In genomic region chr15:25180606-25181289, GRCh38 we compare ENCODE assay signal across 20 cellular contexts.
DNase-seq lines count a peak whose midpoint lies in the region; ATAC-seq and TF ChIP-seq lines count a peak whose summit lies in the region.
"Had no signal": no experiment of that assay in that cellular context is flagged by ENCODE, and none has a peak within 500 bp of the region (broad histone marks: within the 10 kb centered on the region; RNA-seq: fewer than 3 reads in every experiment).

No MANE protein-coding gene starts in this region.

- in situ Hi-C loops in gastrocnemius medialis (cut with MboI; ENCODE audit: low sequenced_read_pairs in 4 of 4) = no loop called here

- H3K27me3 ChIP-seq in osteoblast (ENCODE audit: insufficient read depth, low read length) (no peaks in the 10 kb centered on the region), gastrocnemius medialis (no peaks in the 10 kb centered on the region)

- H3K9me3 ChIP-seq in osteoblast (ENCODE audit: low read depth, low read length) (no peaks in the 10 kb centered on the region), gastrocnemius medialis (no peaks in the 10 kb centered on the region)
- H3K9me3 ChIP-seq: HAP-1 had no signal

- H3K4me1 ChIP-seq in osteoblast (ENCODE audit: insufficient read depth, low read length) (no peaks in the 10 kb centered on the region), gastrocnemius medialis (no peaks in the 10 kb centered on the region)
- H3K4me1 ChIP-seq: HAP-1, parathyroid adenoma had no signal

- no peak overlapping the region for H3K4me2 ChIP-seq in osteoblast (ENCODE audit: insufficient read depth, low read length)

- no peaks in the 10 kb centered on the region for H3K79me2 ChIP-seq in osteoblast (ENCODE audit: insufficient read depth, low read length)
- H3K79me2 ChIP-seq: parathyroid adenoma had no signal

- H3K4me3 ChIP-seq in osteoblast (ENCODE audit: insufficient read depth, low read length) (no peak overlapping the region), gastrocnemius medialis (no peak overlapping the region)
- H3K4me3 ChIP-seq: HAP-1 had no signal

- DNase-seq in activated gamma-delta T cell treated with Interleukin-2 at 50 U/mL for 16 hours (peak; percentile 1), activated gamma-delta T cell (lab: John Stamatoyannopoulos, UW) (no peak), head of caudate nucleus (peak in 25 of 42 donors; percentile 0 to 36 (median 5)), osteoblast (ENCODE audit: insufficient read length, low spot score, missing footprints) (peak; percentile 68), ureter (ENCODE audit: low spot score) (peak; percentile 19), gastrocnemius medialis (no peak), Kasumi-1 (lab: John Stamatoyannopoulos, UW) (no peak)
- DNase-seq: ACHN; activated CD4-positive, alpha-beta T cell treated with anti-CD3 and anti-CD28 coated beads, Interleukin-2, amount 50 U/mL, for 1 hour; CD4-positive, CD25-positive, alpha-beta regulatory T cell; DMS79; NCI-H1436; trophoblast cell had no signal

- no peak for ATAC-seq in gastrocnemius medialis
- ATAC-seq in HG02759 (IDR thresholded peaks at IDR 0.05; ENCODE audit: unreplicated experiment) = no peak
- ATAC-seq: activated T-helper 17 cell treated with anti-CD3 and anti-CD28 coated beads, Interleukin-2, amount 50 U/mL, for 72 hours; left colon; Panc1; SK-N-SH treated with all-trans-retinoic acid at 6 μM for 48 hours had no signal

- intact Hi-C loops in head of caudate nucleus (cut with DNase I) (no loop called here), gastrocnemius medialis (cut with DNase I; ENCODE audit: low total_unique reads) (no loop called here)

- no peaks in the 10 kb centered on the region for H4K20me1 ChIP-seq in osteoblast (ENCODE audit: insufficient read depth, low read length)

- no peak overlapping the region for H2AFZ ChIP-seq in osteoblast (ENCODE audit: low read length)
- H2AFZ ChIP-seq: parathyroid adenoma had no signal

- no peaks in the 10 kb centered on the region for H3K36me3 ChIP-seq in osteoblast (ENCODE audit: insufficient read depth, low read length)
- no peaks in the 10 kb centered on the region for H3K36me3 ChIP-seq in gastrocnemius medialis
- H3K36me3 ChIP-seq: HAP-1 had no signal

- no peak for TF ChIP-seq POLR2A in gastrocnemius medialis (IDR thresholded peaks at IDR 0.05)

- H3K27ac ChIP-seq in osteoblast (ENCODE audit: low read depth, low read length) = no peak overlapping the region
- no peak overlapping the region for H3K27ac ChIP-seq in gastrocnemius medialis
- H3K27ac ChIP-seq: parathyroid adenoma had no signal

- TF ChIP-seq CTCF in osteoblast (IDR thresholded peaks at IDR 0.05; ENCODE audit: extremely low read depth, low read depth, low read length) (no peak), gastrocnemius medialis (IDR thresholded peaks at IDR 0.05 in 4 of 5, conservative IDR thresholded peaks at IDR 0.05 in 1 of 5) (no peak)

Comparison
In these comparisons a context has a peak if more than half of its experiments do, and no peak if none do; other contexts are left out.
1. DNase-seq: peak in activated gamma-delta T cell treated with Interleukin-2 at 50 U/mL for 16 hours (single experiment), head of caudate nucleus (25 of 42), osteoblast (single experiment) and ureter (single experiment); none in activated gamma-delta T cell (single experiment), gastrocnemius medialis (0 of 2) and Kasumi-1 (0 of 2).